20 cellular contexts compared by ENCODE assay signal in genomic region chr2:74524955-74525716, GRCh38. TPM values are rescaled to one million over a fixed set of nuclear protein-coding genes. Genes with fewer than 3 reads are reported as not detected.
A peak's percentile ranks its signal among the peaks of the same experiment; 100 is the strongest.
DNase-seq lines count a peak whose midpoint lies in the region; ATAC-seq, FAIRE-seq and TF ChIP-seq lines count a peak whose summit lies in the region.
"Had no signal": no experiment of that assay in that cellular context is flagged by ENCODE, and none has a peak within 500 bp of the region (broad histone marks: within the 10 kb centered on the region; RNA-seq: fewer than 3 reads in every experiment).

No MANE protein-coding gene starts in this region.

- H3K9ac ChIP-seq in colonic mucosa (ENCODE audit: low read depth in 2 of 2, low read length in 2 of 2) (peak overlapping the region in 1 of 2 donors; percentile 80), kidney (ENCODE audit: low read length in 2 of 2) (no peak overlapping the region)

- H3K4me1 ChIP-seq in colonic mucosa (no peaks in the 10 kb centered on the region), kidney (ENCODE audit: control insufficient read depth in 1 of 2, insufficient read depth in 1 of 2, low read depth in 1 of 2, low read length in 2 of 2) (peaks cover 0 to 11% of the 10 kb centered on the region in 2 donors), transverse colon (peaks cover 9 to 12% (median 10%) of the 10 kb centered on the region in 4 donors)

- no peak overlapping the region for H3K27ac ChIP-seq in colonic mucosa
- H3K27ac ChIP-seq in kidney (ENCODE audit: low read depth in 2 of 2, low read length in 2 of 2), result no peak overlapping the region
- peak overlapping the region in 3 of 4 donors; percentile 31 to 66 (median 60) for H3K27ac ChIP-seq in transverse colon

- H3K9me3 Mint-ChIP-seq in activated naive CD8-positive, alpha-beta T cell treated with anti-CD3 and anti-CD28 coated beads for 36 hours, result peaks cover 2% of the 10 kb centered on the region
- no peaks in the 10 kb centered on the region for H3K9me3 Mint-ChIP-seq in activated naive CD8-positive, alpha-beta T cell treated with anti-CD3 and anti-CD28 coated beads, Interleukin-2, amount 50 U/mL, for 24 hours
- H3K9me3 Mint-ChIP-seq: IgD-negative memory B cell had no signal

- 93 to 95% methylated on average over 3 to 9 of the region's 10 CpGs for WGBS in transverse colon (ENCODE audit: low coverage in 1 of 2), 2 donors

- no peak for ATAC-seq in activated naive CD8-positive, alpha-beta T cell treated with anti-CD3 and anti-CD28 coated beads, Interleukin-2, amount 50 U/mL, for 24 hours
- ATAC-seq in HG02970 (IDR thresholded peaks at IDR 0.05; ENCODE audit: low FRiP score, unreplicated experiment), result no peak
- ATAC-seq: HCT116 had no signal

- H3K4me1 Mint-ChIP-seq in activated naive CD8-positive, alpha-beta T cell treated with anti-CD3 and anti-CD28 coated beads for 36 hours, result peaks cover 19% of the 10 kb centered on the region
- peaks cover 27% of the 10 kb centered on the region for H3K4me1 Mint-ChIP-seq in activated naive CD8-positive, alpha-beta T cell treated with anti-CD3 and anti-CD28 coated beads, Interleukin-2, amount 50 U/mL, for 24 hours

- H3K9me3 ChIP-seq in colonic mucosa (no peaks in the 10 kb centered on the region), kidney (ENCODE audit: control insufficient read depth in 1 of 2, low read length in 2 of 2) (no peaks in the 10 kb centered on the region), transverse colon (no peaks in the 10 kb centered on the region)

- H3K36me3 ChIP-seq in colonic mucosa (peaks cover 9% of the 10 kb centered on the region), kidney (ENCODE audit: control insufficient read depth in 1 of 2, insufficient read depth in 2 of 2, low read length in 2 of 2) (peaks cover 15 to 25% of the 10 kb centered on the region in 2 donors), transverse colon (peaks cover 0 to 19% (median 8%) of the 10 kb centered on the region in 4 donors)

- intact Hi-C loops in colonic mucosa (cut with DNase I) (no loop called here), kidney (cut with DNase I) (no loop called here), transverse colon (cut with DNase I; ENCODE audit: low total_unique reads) (no loop called here)

- TF ChIP-seq EP300 in transverse colon (IDR thresholded peaks at IDR 0.05; ENCODE audit: low read depth), result no peak

- no peak for DNase-seq in activated naive CD8-positive, alpha-beta T cell treated with anti-CD3 and anti-CD28 coated beads for 36 hours
- DNase-seq in activated naive CD8-positive, alpha-beta T cell treated with anti-CD3 and anti-CD28 coated beads, Interleukin-2, amount 50 U/mL, for 24 hours, result no peak
- DNase-seq in colonic mucosa (no peak), kidney (peak; percentile 53), transverse colon (no peak), NCI-H1105 (lab: John Stamatoyannopoulos, UW) (no peak)
- no peak for DNase-seq in activated CD4-positive, CD25-positive, alpha-beta regulatory T cell (lab: John Stamatoyannopoulos, UW)
- DNase-seq: COR-L47; DMS153; NCI-H1694; NCI-H2107; NCI-H345; NCI-H526 treated with DMSO at 0.1 percent for 48 hours; NK-92 treated with Interleukin-12 subunit alpha and Interleukin-12 subunit beta, amount 100 ng/mL, for 24 hours; OCI-M1 had no signal

- in situ Hi-C loops in transverse colon (cut with MboI; ENCODE audit: low pct_ligation_motif_present in 1 of 4, low pct_unique_long_range_greater_than_20kb in 1 of 4, low sequenced_read_pairs in 3 of 4), result no loop called here

- H3K27me3 ChIP-seq in colonic mucosa, result no peaks in the 10 kb centered on the region
- peaks cover 10% of the 10 kb centered on the region for H3K27me3 ChIP-seq in transverse colon

- TF ChIP-seq CTCF in colonic mucosa (IDR thresholded peaks at IDR 0.05) (no peak), kidney (IDR thresholded peaks at IDR 0.05; ENCODE audit: borderline replicate concordance, extremely low read depth, insufficient read depth) (no peak), transverse colon (IDR thresholded peaks at IDR 0.05) (no peak)

- peak overlapping the region; percentile 52 for H3K27ac Mint-ChIP-seq in activated naive CD8-positive, alpha-beta T cell treated with anti-CD3 and anti-CD28 coated beads for 36 hours
- no peak overlapping the region for H3K27ac Mint-ChIP-seq in activated naive CD8-positive, alpha-beta T cell treated with anti-CD3 and anti-CD28 coated beads, Interleukin-2, amount 50 U/mL, for 24 hours

- peaks cover 6% of the 10 kb centered on the region for H3K27me3 Mint-ChIP-seq in activated naive CD8-positive, alpha-beta T cell treated with anti-CD3 and anti-CD28 coated beads for 36 hours
- peaks cover 7% of the 10 kb centered on the region for H3K27me3 Mint-ChIP-seq in activated naive CD8-positive, alpha-beta T cell treated with anti-CD3 and anti-CD28 coated beads, Interleukin-2, amount 50 U/mL, for 24 hours
- H3K27me3 Mint-ChIP-seq: IgD-negative memory B cell had no signal

- H3K4me3 ChIP-seq in colonic mucosa, result peak overlapping the region; percentile 16
- H3K4me3 ChIP-seq in kidney (ENCODE audit: low read length in 2 of 2), result no peak overlapping the region
- peak overlapping the region in 3 of 4 donors; percentile 3 to 32 (median 6) for H3K4me3 ChIP-seq in transverse colon

- FAIRE-seq in kidney (lab: Jason Lieb, UNC), result no peak

- H3K4me3 Mint-ChIP-seq in activated naive CD8-positive, alpha-beta T cell treated with anti-CD3 and anti-CD28 coated beads for 36 hours, result no peak overlapping the region
- H3K4me3 Mint-ChIP-seq in activated naive CD8-positive, alpha-beta T cell treated with anti-CD3 and anti-CD28 coated beads, Interleukin-2, amount 50 U/mL, for 24 hours, result no peak overlapping the region
- H3K4me3 Mint-ChIP-seq: CD14-positive monocyte had no signal

- no peak for TF ChIP-seq POLR2A in transverse colon (IDR thresholded peaks at IDR 0.05)

- peaks cover 43% of the 10 kb centered on the region for H3K36me3 Mint-ChIP-seq in activated naive CD8-positive, alpha-beta T cell treated with anti-CD3 and anti-CD28 coated beads for 36 hours
- H3K36me3 Mint-ChIP-seq in activated naive CD8-positive, alpha-beta T cell treated with anti-CD3 and anti-CD28 coated beads, Interleukin-2, amount 50 U/mL, for 24 hours (ENCODE audit: low read depth), result peaks cover 36% of the 10 kb centered on the region

RNA-seq across cellular contexts. Expression of gene DQX1, which starts 0.9 kb away (rescaled TPM):
- total RNA-seq in activated naive CD8-positive, alpha-beta T cell treated with anti-CD3 and anti-CD28 coated beads for 36 hours, result under 1 TPM; 0.16 to 0.27 TPM
- 10 to 100 TPM; 34.2 to 36.8 TPM for total RNA-seq in colonic mucosa
- total RNA-seq in kidney, result not detected
- polyA plus RNA-seq in kidney (ENCODE audit: insufficient read depth, low read depth, low replicate concordance), result not detected
- total RNA-seq in transverse colon, result 100 to 1,000 TPM in 1 of 4 donors, 10 to 100 TPM in 3; 32.4 to 194 (median 53.1) TPM
- total RNA-seq: A172 had no signal
- polyA plus RNA-seq: CD14-positive monocyte had no signal

RNA-seq across cellular contexts. Expression of gene AUP1, which starts 4.4 kb away (rescaled TPM):
- total RNA-seq in activated naive CD8-positive, alpha-beta T cell treated with anti-CD3 and anti-CD28 coated beads for 36 hours, result 100 to 1,000 TPM; 138 to 140 TPM
- total RNA-seq in colonic mucosa, result 100 to 1,000 TPM; 107 to 212 TPM
- 91.0 TPM for total RNA-seq in kidney
- polyA plus RNA-seq in kidney (ENCODE audit: insufficient read depth, low read depth, low replicate concordance), result 130 TPM
- total RNA-seq in transverse colon, result 100 to 1,000 TPM; 164 to 264 (median 189) TPM

RNA-seq across cellular contexts. Expression of gene HTRA2, which starts 4.6 kb away (rescaled TPM):
- total RNA-seq in activated naive CD8-positive, alpha-beta T cell treated with anti-CD3 and anti-CD28 coated beads for 36 hours, result 10 to 100 TPM; 56.8 to 59.3 TPM
- total RNA-seq in colonic mucosa, result 10 to 100 TPM; 26.3 to 41.5 TPM
- 30.8 TPM for total RNA-seq in kidney
- polyA plus RNA-seq in kidney (ENCODE audit: insufficient read depth, low read depth, low replicate concordance), result 44.2 TPM
- total RNA-seq in transverse colon, result 10 to 100 TPM in 3 of 4 donors, 1 to 10 TPM in 1; 8.6 to 29.6 (median 21.0) TPM

RNA-seq across cellular contexts. Expression of gene TLX2, which starts 10.9 kb away (rescaled TPM):
- under 1 TPM in 1 of 2 experiments, not detected in 1; 0.12 TPM for total RNA-seq in activated naive CD8-positive, alpha-beta T cell treated with anti-CD3 and anti-CD28 coated beads for 36 hours
- total RNA-seq in colonic mucosa, result under 1 TPM; 0.12 to 0.40 TPM
- not detected for total RNA-seq in kidney
- polyA plus RNA-seq in kidney (ENCODE audit: insufficient read depth, low read depth, low replicate concordance), result not detected
- 1 to 10 TPM in 1 of 4 donors, under 1 TPM in 1, not detected in 2; 0.96 to 2.5 TPM for total RNA-seq in transverse colon
- polyA plus RNA-seq: CD14-positive monocyte, IgD-negative memory B cell had no signal

RNA-seq across cellular contexts. Expression of gene PCGF1, which starts 17.6 kb away (rescaled TPM):
- 10 to 100 TPM; 17.7 to 18.9 TPM for total RNA-seq in activated naive CD8-positive, alpha-beta T cell treated with anti-CD3 and anti-CD28 coated beads for 36 hours
- total RNA-seq in colonic mucosa (10 to 100 TPM; 16.1 to 19.9 TPM), kidney (20.7 TPM), transverse colon (10 to 100 TPM in 3 of 4 donors, 1 to 10 TPM in 1; 3.7 to 23.9 (median 19.3) TPM)
- 20.1 TPM for polyA plus RNA-seq in kidney (ENCODE audit: insufficient read depth, low read depth, low replicate concordance)

Comparison
In these comparisons a context has a peak if more than half of its experiments do, and no peak if none do; other contexts are left out.
1. H3K27ac ChIP-seq: peak in transverse colon (3 of 4); none in colonic mucosa (single experiment) and kidney (0 of 2).
2. H3K4me3 ChIP-seq: peak in colonic mucosa (single experiment) and transverse colon (3 of 4); none in kidney (0 of 2).
3. RNA of gene DQX1, which starts 0.9 kb away (total RNA-seq): 32.4 to 194 TPM in transverse colon and 34.2 to 36.8 TPM in colonic mucosa; 0.16 to 0.27 TPM in activated naive CD8-positive, alpha-beta T cell treated with anti-CD3 and anti-CD28 coated beads for 36 hours and not detected in kidney (single experiment); every median in the first group is over 10 times any median in the second.